ENCODE assay signal across 14 cellular contexts in the genomic region with DNA sequence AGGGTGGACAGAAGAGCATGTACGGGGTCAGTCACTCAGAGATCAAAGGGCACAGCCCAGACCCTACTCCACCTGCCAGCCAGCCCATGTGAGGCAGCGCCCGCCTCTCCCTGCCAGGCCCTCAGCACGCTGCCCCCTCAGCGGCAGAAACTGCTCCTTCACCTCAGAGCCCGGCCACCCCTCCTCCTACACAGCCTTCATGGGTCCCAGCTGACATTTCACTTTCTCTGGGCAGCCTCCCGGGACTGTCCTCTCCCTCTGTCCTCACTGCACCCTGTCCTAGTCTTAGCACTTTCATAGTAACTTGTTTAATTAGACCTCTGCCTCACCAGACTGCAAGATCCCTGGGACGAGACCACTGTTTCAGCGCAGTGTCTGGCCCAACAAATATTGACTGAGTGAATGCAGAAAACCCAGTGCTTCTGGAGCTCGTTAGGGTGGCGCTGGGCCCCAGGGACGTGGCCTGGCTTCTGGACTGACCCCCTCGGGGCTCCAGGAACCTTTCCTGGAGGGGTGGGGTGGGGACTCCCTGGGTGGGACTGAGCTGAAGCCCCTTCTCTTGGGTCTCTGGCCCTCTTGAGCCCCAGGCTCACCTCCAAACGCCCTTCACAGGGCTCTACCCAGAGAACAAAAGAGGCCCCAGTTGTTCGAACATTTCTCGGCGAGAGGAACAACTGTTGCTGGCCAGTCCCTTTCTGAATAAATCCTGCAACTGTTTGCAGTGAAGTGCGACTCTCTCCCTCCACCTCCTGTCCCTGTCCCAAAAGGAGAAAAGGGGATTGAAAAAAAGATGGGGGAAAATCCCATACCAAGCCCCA.
DNase-seq lines count a peak whose midpoint lies in the region; ATAC-seq and TF ChIP-seq lines count a peak whose summit lies in the region.
"Had no signal": no experiment of that assay in that cellular context is flagged by ENCODE, and none has a peak within 500 bp of the region (broad histone marks: within the 10 kb centered on the region; RNA-seq: fewer than 3 reads in every experiment).

No MANE protein-coding gene starts in this region.

- no peaks in the 10 kb centered on the region for H3K9me3 Mint-ChIP-seq in stimulated activated effector memory CD8-positive, alpha-beta T cell treated with anti-CD3 and anti-CD28 coated beads, Interleukin-12 subunit alpha, Interleukin-12 subunit beta, amount 100 ng/mL, for 72 hours
- H3K9me3 Mint-ChIP-seq: activated T-cell treated with anti-CD3 and anti-CD28 coated beads, Interleukin-2, amount 50 U/mL, for 4 hours had no signal

- H3K27me3 ChIP-seq in NT2/D1 (ENCODE audit: insufficient read depth, insufficient read length) (no peaks in the 10 kb centered on the region), endocrine pancreas (ENCODE audit: control insufficient read depth, insufficient read depth, low read length) (no peaks in the 10 kb centered on the region), mucosa of rectum (ENCODE audit: control insufficient read depth in 2 of 2, insufficient read depth in 2 of 2, low read length in 2 of 2) (no peaks in the 10 kb centered on the region), tibial artery (no peaks in the 10 kb centered on the region)

- no peaks in the 10 kb centered on the region for H3K9me3 ChIP-seq in NT2/D1 (ENCODE audit: insufficient read depth, low read length)
- no peaks in the 10 kb centered on the region for H3K9me3 ChIP-seq in endocrine pancreas (ENCODE audit: control insufficient read depth, low read length)
- no peaks in the 10 kb centered on the region for H3K9me3 ChIP-seq in mucosa of rectum (ENCODE audit: control insufficient read depth in 2 of 2, low read length in 2 of 2)
- H3K9me3 ChIP-seq in tibial artery = no peaks in the 10 kb centered on the region
- H3K9me3 ChIP-seq: SJSA1 had no signal

- peak overlapping the region; percentile 29 to 61 for H3K27ac ChIP-seq in mucosa of rectum (ENCODE audit: low read depth in 2 of 2, low read length in 2 of 2)
- H3K27ac ChIP-seq in tibial artery = peak overlapping the region in 1 of 2 donors; percentile 54
- H3K27ac ChIP-seq: SJSA1 had no signal

- DNase-seq in NT2/D1 (ENCODE audit: low read depth, low spot score) (no peak), tibial artery (no peak), NCI-H345 (lab: John Stamatoyannopoulos, UW) (no peak), DMS 273 treated with DMSO at 0.1 percent for 48 hours (lab: John Stamatoyannopoulos, UW) (no peak)
- DNase-seq in stimulated activated effector memory CD8-positive, alpha-beta T cell treated with anti-CD3 and anti-CD28 coated beads, Interleukin-12 subunit alpha, Interleukin-12 subunit beta, amount 100 ng/mL, for 72 hours (ENCODE audit: low spot score in 2 of 2) = no peak
- no peak for DNase-seq in activated CD8-positive, alpha-beta memory T cell treated with anti-CD3 and anti-CD28 coated beads for 24 hours
- DNase-seq: activated CD4-positive, alpha-beta T cell treated with anti-CD3 and anti-CD28 coated beads, Interleukin-2, amount 50 U/mL, for 1 hour; activated T-cell treated with anti-CD3 and anti-CD28 coated beads, Interleukin-2, amount 50 U/mL, for 4 hours; NCI-H446 treated with DMSO at 0.1 percent for 48 hours; T-helper 9 cell had no signal

- H3K4me3 ChIP-seq in NT2/D1 (ENCODE audit: insufficient read length, low read depth) = no peak overlapping the region
- no peak overlapping the region for H3K4me3 ChIP-seq in endocrine pancreas (ENCODE audit: control insufficient read depth, insufficient read depth, low read length)
- H3K4me3 ChIP-seq in mucosa of rectum (ENCODE audit: low read length in 2 of 2) = no peak overlapping the region
- no peak overlapping the region for H3K4me3 ChIP-seq in tibial artery
- H3K4me3 ChIP-seq: SJSA1 had no signal

- no peak overlapping the region for H3K4me3 Mint-ChIP-seq in stimulated activated effector memory CD8-positive, alpha-beta T cell treated with anti-CD3 and anti-CD28 coated beads, Interleukin-12 subunit alpha, Interleukin-12 subunit beta, amount 100 ng/mL, for 72 hours
- H3K4me3 Mint-ChIP-seq: activated naive CD8-positive, alpha-beta T cell; activated T-cell treated with anti-CD3 and anti-CD28 coated beads, Interleukin-2, amount 50 U/mL, for 4 hours had no signal

- peaks cover under 1% of the 10 kb centered on the region for H3K36me3 Mint-ChIP-seq in stimulated activated effector memory CD8-positive, alpha-beta T cell treated with anti-CD3 and anti-CD28 coated beads, Interleukin-12 subunit alpha, Interleukin-12 subunit beta, amount 100 ng/mL, for 72 hours
- H3K36me3 Mint-ChIP-seq: activated naive CD8-positive, alpha-beta T cell had no signal

- peaks cover 61% of the 10 kb centered on the region for H3K4me1 Mint-ChIP-seq in stimulated activated effector memory CD8-positive, alpha-beta T cell treated with anti-CD3 and anti-CD28 coated beads, Interleukin-12 subunit alpha, Interleukin-12 subunit beta, amount 100 ng/mL, for 72 hours

- ATAC-seq in stimulated activated effector memory CD8-positive, alpha-beta T cell treated with anti-CD3 and anti-CD28 coated beads, Interleukin-12 subunit alpha, Interleukin-12 subunit beta, amount 100 ng/mL, for 72 hours = no peak
- ATAC-seq: activated T-cell treated with anti-CD3 and anti-CD28 coated beads, Interleukin-2, amount 50 U/mL, for 4 hours had no signal

- H3K36me3 ChIP-seq in NT2/D1 (ENCODE audit: insufficient read depth, insufficient read length, low read length) = no peaks in the 10 kb centered on the region
- no peaks in the 10 kb centered on the region for H3K36me3 ChIP-seq in endocrine pancreas (ENCODE audit: control insufficient read depth, insufficient read depth, low read length)
- peaks cover 0 to 3% of the 10 kb centered on the region in 2 donors for H3K36me3 ChIP-seq in mucosa of rectum (ENCODE audit: control insufficient read depth in 2 of 2, insufficient read depth in 2 of 2, low read length in 2 of 2)
- no peaks in the 10 kb centered on the region for H3K36me3 ChIP-seq in tibial artery
- H3K36me3 ChIP-seq: SJSA1 had no signal

- intact Hi-C loops in tibial artery (cut with DNase I; ENCODE audit: low total_unique reads) = loop anchor here (10.0 kb wide), 1 partner anchor 113 kb away; the partner anchor contains the start of gene CASZ1

- H3K9ac ChIP-seq in NT2/D1 (ENCODE audit: insufficient read length, low read depth) (peak overlapping the region; percentile 8), endocrine pancreas (ENCODE audit: control insufficient read depth, insufficient read depth, low read length) (peak overlapping the region; percentile 51), mucosa of rectum (ENCODE audit: low read depth in 1 of 2, low read length in 2 of 2) (no peak overlapping the region)

- TF ChIP-seq CTCF in tibial artery (IDR thresholded peaks at IDR 0.05) = no peak

- peak overlapping the region; percentile 3 for H3K27ac Mint-ChIP-seq in stimulated activated effector memory CD8-positive, alpha-beta T cell treated with anti-CD3 and anti-CD28 coated beads, Interleukin-12 subunit alpha, Interleukin-12 subunit beta, amount 100 ng/mL, for 72 hours
- H3K27ac Mint-ChIP-seq: activated naive CD8-positive, alpha-beta T cell had no signal

- H3K4me1 ChIP-seq in NT2/D1 (ENCODE audit: insufficient read depth, insufficient read length) (peaks cover 37% of the 10 kb centered on the region), endocrine pancreas (ENCODE audit: control insufficient read depth, insufficient read depth, low read length) (no peaks in the 10 kb centered on the region), mucosa of rectum (ENCODE audit: control insufficient read depth in 2 of 2, insufficient read depth in 2 of 2, low read length in 2 of 2) (peaks cover 46 to 68% of the 10 kb centered on the region in 2 donors), tibial artery (peaks cover 0 to 90% (median 59%) of the 10 kb centered on the region in 4 donors)
- H3K4me1 ChIP-seq: SJSA1 had no signal

Comparison
In these comparisons a context has a peak if more than half of its experiments do, and no peak if none do; other contexts are left out.
1. H3K9ac ChIP-seq: peak in NT2/D1 (single experiment) and endocrine pancreas (single experiment); none in mucosa of rectum (0 of 2).